ENCODE assay signal across 20 cellular contexts in the genomic region with DNA sequence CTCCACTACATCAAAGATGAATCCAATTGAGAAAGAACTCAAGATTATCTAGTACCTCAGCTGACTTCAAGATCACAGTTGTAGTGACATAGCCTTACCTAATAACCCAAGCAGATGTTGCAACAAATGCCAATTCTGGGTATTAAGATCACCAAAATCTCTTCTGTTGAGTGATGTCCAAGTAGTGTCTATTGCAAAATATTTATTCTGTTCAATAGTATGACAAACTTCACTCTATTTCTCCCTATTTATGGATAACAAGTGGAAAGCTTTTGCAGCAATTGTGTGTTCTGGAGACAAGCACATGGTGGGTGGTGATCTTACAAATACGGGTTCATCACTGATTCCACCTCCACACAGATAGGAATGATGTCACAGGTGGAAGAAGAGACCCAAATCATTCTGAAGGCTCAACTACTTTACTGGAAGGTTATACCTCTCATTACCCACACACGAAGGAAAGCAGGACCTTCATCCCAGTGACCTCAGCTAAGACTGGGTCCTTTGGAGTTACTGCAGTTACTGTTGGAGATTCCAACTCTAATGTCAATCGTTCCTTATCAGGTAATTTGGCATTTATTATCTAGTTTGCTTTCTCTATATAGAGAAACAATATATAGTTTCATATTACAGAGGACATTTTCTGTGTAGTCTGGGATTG.
DNase-seq lines count a peak whose midpoint lies in the region; ATAC-seq and TF ChIP-seq lines count a peak whose summit lies in the region.
"Had no signal": no experiment of that assay in that cellular context is flagged by ENCODE, and none has a peak within 500 bp of the region (broad histone marks: within the 10 kb centered on the region; RNA-seq: fewer than 3 reads in every experiment).

No MANE protein-coding gene starts in this region.

- peak overlapping the region; percentile 89 for H3K27ac Mint-ChIP-seq in activated T-cell treated with anti-CD3 and anti-CD28 coated beads, Interleukin-2, amount 50 U/mL, for 72 hours
- H3K27ac Mint-ChIP-seq in stimulated activated naive B cell treated with anti-CD40 and anti-IgM and Interleukin-4, amounts not matched to agents 10 μg/mL and 1 μg/mL and 100 μg/mL, for 72 hours, result peak overlapping the region; percentile 90
- H3K27ac Mint-ChIP-seq: stimulated activated naive CD8-positive, alpha-beta T cell treated with anti-CD3 and anti-CD28 coated beads, Interleukin-15, Interleukin-2, amounts not matched to agents 100 ng/mL and 50 ng/mL, for 24 hours; T-helper 2 cell treated with Interferon-gamma antibody and Interleukin-4, amounts not matched to agents 5 μg/mL and 100 μg/mL, for 36 hours had no signal

- no peak for DNase-seq in activated T-cell treated with anti-CD3 and anti-CD28 coated beads, Interleukin-2, amount 50 U/mL, for 72 hours
- DNase-seq in activated T-cell treated with anti-CD3 and anti-CD28 coated beads, Interleukin-2, amount 50 U/mL, for 4 hours, result no peak
- peak; percentile 36 for DNase-seq in NOMO-1 treated with DMSO at 0.1 percent for 48 hours (lab: John Stamatoyannopoulos, UW; ENCODE audit: unreplicated experiment)
- peak; percentile 60 for DNase-seq in fibroblast of mammary gland (ENCODE audit: low read depth)
- DNase-seq in stimulated activated naive B cell treated with anti-CD40 and anti-IgM and Interleukin-4, amounts not matched to agents 10 μg/mL and 1 μg/mL and 100 μg/mL, for 72 hours, result no peak
- no peak for DNase-seq in kidney glomerular epithelial cell (lab: John Stamatoyannopoulos, UW)
- no peak for DNase-seq in stimulated activated CD4-positive, alpha-beta T cell treated with anti-CD3 and anti-CD28 coated beads, Interleukin-4, amount 100 ng/mL, for 4 hours
- DNase-seq in GM20000 (ENCODE audit: low spot score), result no peak
- DNase-seq: ACHN; activated naive CD4-positive, alpha-beta T cell; body of pancreas; gastrocnemius medialis; lower lobe of right lung; NCI-H2029; NCI-H510A; upper lobe of left lung had no signal

- peaks cover 38 to 63% of the 10 kb centered on the region in 2 donors for H3K36me3 Mint-ChIP-seq in activated T-cell treated with anti-CD3 and anti-CD28 coated beads, Interleukin-2, amount 50 U/mL, for 72 hours (ENCODE audit: insufficient read depth in 2 of 2)
- peaks cover 80% of the 10 kb centered on the region for H3K36me3 Mint-ChIP-seq in activated T-cell treated with anti-CD3 and anti-CD28 coated beads, Interleukin-2, amount 50 U/mL, for 4 hours (ENCODE audit: insufficient read depth)
- peaks cover 65 to 81% of the 10 kb centered on the region in 2 donors for H3K36me3 Mint-ChIP-seq in stimulated activated naive B cell treated with anti-CD40 and anti-IgM and Interleukin-4, amounts not matched to agents 10 μg/mL and 1 μg/mL and 100 μg/mL, for 72 hours

- no peak overlapping the region for H3K4me3 Mint-ChIP-seq in activated T-cell treated with anti-CD3 and anti-CD28 coated beads, Interleukin-2, amount 50 U/mL, for 72 hours
- no peak overlapping the region for H3K4me3 Mint-ChIP-seq in activated T-cell treated with anti-CD3 and anti-CD28 coated beads, Interleukin-2, amount 50 U/mL, for 4 hours
- peak overlapping the region; percentile 62 to 66 for H3K4me3 Mint-ChIP-seq in stimulated activated naive B cell treated with anti-CD40 and anti-IgM and Interleukin-4, amounts not matched to agents 10 μg/mL and 1 μg/mL and 100 μg/mL, for 72 hours
- H3K4me3 Mint-ChIP-seq: stimulated activated naive CD8-positive, alpha-beta T cell treated with anti-CD3 and anti-CD28 coated beads, Interleukin-15, Interleukin-2, amounts not matched to agents 100 ng/mL and 50 ng/mL, for 24 hours; T-helper 2 cell treated with Interferon-gamma antibody and Interleukin-4, amounts not matched to agents 5 μg/mL and 100 μg/mL, for 36 hours had no signal

- no peaks in the 10 kb centered on the region for H3K27me3 Mint-ChIP-seq in activated T-cell treated with anti-CD3 and anti-CD28 coated beads, Interleukin-2, amount 50 U/mL, for 72 hours (ENCODE audit: low read depth)
- no peaks in the 10 kb centered on the region for H3K27me3 Mint-ChIP-seq in activated T-cell treated with anti-CD3 and anti-CD28 coated beads, Interleukin-2, amount 50 U/mL, for 4 hours (ENCODE audit: low read depth)
- no peaks in the 10 kb centered on the region for H3K27me3 Mint-ChIP-seq in stimulated activated naive B cell treated with anti-CD40 and anti-IgM and Interleukin-4, amounts not matched to agents 10 μg/mL and 1 μg/mL and 100 μg/mL, for 72 hours
- H3K27me3 Mint-ChIP-seq: stimulated activated naive CD8-positive, alpha-beta T cell treated with anti-CD3 and anti-CD28 coated beads, Interleukin-15, Interleukin-2, amounts not matched to agents 100 ng/mL and 50 ng/mL, for 24 hours had no signal

- no peak for ATAC-seq in activated T-cell treated with anti-CD3 and anti-CD28 coated beads, Interleukin-2, amount 50 U/mL, for 72 hours (replicated peaks in 1 of 2)
- ATAC-seq in activated T-cell treated with anti-CD3 and anti-CD28 coated beads, Interleukin-2, amount 50 U/mL, for 4 hours, result no peak
- no peak for ATAC-seq in stimulated activated naive B cell treated with anti-CD40 and anti-IgM and Interleukin-4, amounts not matched to agents 10 μg/mL and 1 μg/mL and 100 μg/mL, for 72 hours (replicated peaks)
- ATAC-seq: body of pancreas, gastrocnemius medialis had no signal

- H3K4me1 Mint-ChIP-seq in activated T-cell treated with anti-CD3 and anti-CD28 coated beads, Interleukin-2, amount 50 U/mL, for 72 hours (ENCODE audit: low read depth), result peaks cover 43% of the 10 kb centered on the region
- peaks cover 55% of the 10 kb centered on the region for H3K4me1 Mint-ChIP-seq in activated T-cell treated with anti-CD3 and anti-CD28 coated beads, Interleukin-2, amount 50 U/mL, for 4 hours (ENCODE audit: low read depth)
- H3K4me1 Mint-ChIP-seq in stimulated activated naive B cell treated with anti-CD40 and anti-IgM and Interleukin-4, amounts not matched to agents 10 μg/mL and 1 μg/mL and 100 μg/mL, for 72 hours, result peaks cover 42 to 71% of the 10 kb centered on the region in 2 donors

- peaks cover 5 to 11% of the 10 kb centered on the region in 2 donors for H3K9me3 Mint-ChIP-seq in activated T-cell treated with anti-CD3 and anti-CD28 coated beads, Interleukin-2, amount 50 U/mL, for 72 hours
- H3K9me3 Mint-ChIP-seq in activated T-cell treated with anti-CD3 and anti-CD28 coated beads, Interleukin-2, amount 50 U/mL, for 4 hours, result peaks cover 6% of the 10 kb centered on the region
- peaks cover 5 to 8% of the 10 kb centered on the region in 2 donors for H3K9me3 Mint-ChIP-seq in stimulated activated naive B cell treated with anti-CD40 and anti-IgM and Interleukin-4, amounts not matched to agents 10 μg/mL and 1 μg/mL and 100 μg/mL, for 72 hours
- H3K9me3 Mint-ChIP-seq: stimulated activated naive CD8-positive, alpha-beta T cell treated with anti-CD3 and anti-CD28 coated beads, Interleukin-15, Interleukin-2, amounts not matched to agents 100 ng/mL and 50 ng/mL, for 24 hours had no signal

- TF ChIP-seq CTCF in fibroblast of mammary gland (conservative IDR thresholded peaks at IDR 0.05; ENCODE audit: control insufficient read depth, insufficient read depth, low read depth, low read length) (no peak), GM20000 (IDR thresholded peaks at IDR 0.05; ENCODE audit: extremely low read depth, missing control alignments) (no peak)

- H3K4me3 ChIP-seq in fibroblast of mammary gland (ENCODE audit: control insufficient read depth, low read depth, low read length), result no peak overlapping the region
- H3K4me3 ChIP-seq: body of pancreas, coronary artery, gastrocnemius medialis, lower lobe of right lung, SJSA1, upper lobe of left lung had no signal

Comparison
In these comparisons a context has a peak if more than half of its experiments do, and no peak if none do; other contexts are left out.
1. DNase-seq: peak in NOMO-1 treated with DMSO at 0.1 percent for 48 hours (single experiment) and fibroblast of mammary gland (single experiment); none in activated T-cell treated with anti-CD3 and anti-CD28 coated beads, Interleukin-2, amount 50 U/mL, for 72 hours (0 of 2), activated T-cell treated with anti-CD3 and anti-CD28 coated beads, Interleukin-2, amount 50 U/mL, for 4 hours (single experiment), stimulated activated naive B cell treated with anti-CD40 and anti-IgM and Interleukin-4, amounts not matched to agents 10 μg/mL and 1 μg/mL and 100 μg/mL, for 72 hours (single experiment), kidney glomerular epithelial cell (single experiment), stimulated activated CD4-positive, alpha-beta T cell treated with anti-CD3 and anti-CD28 coated beads, Interleukin-4, amount 100 ng/mL, for 4 hours (0 of 2) and GM20000 (single experiment).
2. H3K4me3 Mint-ChIP-seq: peak in stimulated activated naive B cell treated with anti-CD40 and anti-IgM and Interleukin-4, amounts not matched to agents 10 μg/mL and 1 μg/mL and 100 μg/mL, for 72 hours (2 of 2); none in activated T-cell treated with anti-CD3 and anti-CD28 coated beads, Interleukin-2, amount 50 U/mL, for 72 hours (0 of 2) and activated T-cell treated with anti-CD3 and anti-CD28 coated beads, Interleukin-2, amount 50 U/mL, for 4 hours (single experiment).